Comparison of ENCODE assay signal across 8 cellular contexts in the genomic region with DNA sequence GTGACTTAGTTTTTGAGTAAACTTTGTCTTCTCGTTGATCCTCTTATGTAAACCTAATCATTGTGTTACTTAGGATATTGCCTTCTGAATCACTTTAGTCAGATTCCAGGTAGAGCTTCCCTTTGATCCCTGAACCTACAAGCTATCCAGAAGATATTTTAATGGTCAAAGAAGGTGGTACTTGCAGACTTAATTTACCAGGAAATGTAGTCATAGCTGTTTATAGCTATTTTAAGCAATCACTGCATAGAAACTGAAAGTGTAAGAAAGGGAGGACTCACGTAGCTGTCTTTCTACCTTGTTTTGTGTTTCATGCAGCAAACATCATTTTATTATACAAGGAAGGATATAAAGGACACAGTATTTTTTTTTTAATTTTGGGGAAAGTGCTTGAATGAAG.
DNase-seq lines count a peak whose midpoint lies in the region; ATAC-seq and TF ChIP-seq lines count a peak whose summit lies in the region.

No MANE protein-coding gene starts in this region.

- no peaks in the 10 kb centered on the region for H3K27me3 ChIP-seq in Karpas-422 (ENCODE audit: low read length)

- peak; percentile 97 for ATAC-seq in GM21447 (IDR thresholded peaks at IDR 0.05; ENCODE audit: unreplicated experiment)

- peaks cover 70% of the 10 kb centered on the region for H3K79me2 ChIP-seq in Karpas-422 (ENCODE audit: low read length)

- peak overlapping the region; percentile 72 for H3K4me2 ChIP-seq in Karpas-422 (ENCODE audit: low read depth, low read length, poor library complexity, severe bottlenecking)

- peak overlapping the region; percentile 3; the same call in 1 of the 2 replicates for H2AFZ ChIP-seq in Karpas-422 (ENCODE audit: low read length)

- H3K4me3 ChIP-seq in Karpas-422 (ENCODE audit: low read length) (peak overlapping the region; percentile 48), fibroblast of pulmonary artery (replicated peaks; ENCODE audit: low read depth, low read length) (peak overlapping the region; percentile 28)

- peak overlapping the region; percentile 45 for H3K9ac ChIP-seq in Karpas-422 (ENCODE audit: low read length)

- peaks cover 4% of the 10 kb centered on the region; the same call in 1 of the 2 replicates for H3K36me3 ChIP-seq in Karpas-422 (ENCODE audit: insufficient read depth, low read length)

- TF ChIP-seq CTCF in GM10266 (IDR thresholded peaks at IDR 0.05; ENCODE audit: control insufficient read depth, insufficient read depth, low read depth, missing control alignments) (no peak), fibroblast of pulmonary artery (IDR thresholded peaks at IDR 0.05; ENCODE audit: low read length, missing control alignments) (no peak)

- H3K4me1 ChIP-seq in Karpas-422 (ENCODE audit: low read length) = peaks cover 39% of the 10 kb centered on the region

- H3K9me3 ChIP-seq in Karpas-422 (ENCODE audit: low read length) = no peaks in the 10 kb centered on the region

- DNase-seq in GM10266 (ENCODE audit: extremely low spot score) = peak; percentile 44
- peak; percentile 75 for DNase-seq in Karpas-422
- DNase-seq in fibroblast of pulmonary artery (ENCODE audit: low read depth) = no peak
- DNase-seq in NCI-H1436 (lab: John Stamatoyannopoulos, UW) = no peak
- no peak for DNase-seq in NCI-H510A treated with DMSO at 0.1 percent for 48 hours (lab: John Stamatoyannopoulos, UW)
- no peak for DNase-seq in SW 1271 (lab: John Stamatoyannopoulos, UW)
- DNase-seq in nucleus accumbens (lab: John Stamatoyannopoulos, UW) = no peak

- peak overlapping the region; percentile 67 for H3K27ac ChIP-seq in Karpas-422 (ENCODE audit: low read length)

- H3K9me2 ChIP-seq in Karpas-422 (replicated peaks; ENCODE audit: insufficient read depth, low read length) = no peaks in the 10 kb centered on the region

- H4K20me1 ChIP-seq in Karpas-422 (ENCODE audit: insufficient read depth, low read depth, low read length) = no peaks in the 10 kb centered on the region

Comparison
In these comparisons a context has a peak if more than half of its experiments do, and no peak if none do; other contexts are left out.
1. DNase-seq: peak in GM10266 (single experiment) and Karpas-422 (single experiment); none in fibroblast of pulmonary artery (single experiment), NCI-H1436 (single experiment), NCI-H510A treated with DMSO at 0.1 percent for 48 hours (single experiment), SW 1271 (0 of 2) and nucleus accumbens (0 of 56).